Comparison of ENCODE assay signal across 9 cellular contexts in genomic region chr12:55828357-55828756, GRCh38. TPM values are rescaled to one million over a fixed set of nuclear protein-coding genes. Genes with fewer than 3 reads are reported as not detected.
A peak's percentile ranks its signal among the peaks of the same experiment; 100 is the strongest.
DNase-seq lines count a peak whose midpoint lies in the region; ATAC-seq, FAIRE-seq and TF ChIP-seq lines count a peak whose summit lies in the region.
"Had no signal": no experiment of that assay in that cellular context is flagged by ENCODE, and none has a peak within 500 bp of the region (broad histone marks: within the 10 kb centered on the region; RNA-seq: fewer than 3 reads in every experiment).

No MANE protein-coding gene starts in this region.

- no peak for TF ChIP-seq CTCF in GM12864 (IDR thresholded peaks at IDR 0.05; ENCODE audit: low read depth, low read length, missing control alignments)
- no peak for TF ChIP-seq CTCF in esophagus muscularis mucosa (IDR thresholded peaks at IDR 0.05)
- TF ChIP-seq CTCF in retinal pigment epithelial cell (conservative IDR thresholded peaks at IDR 0.05; ENCODE audit: low read depth, low read length), result no peak

- H3K4me3 ChIP-seq in GM12864 (ENCODE audit: low read depth, low read length), result peak overlapping the region; percentile 76
- H3K4me3 ChIP-seq in SJCRH30, result peak overlapping the region; percentile 66
- H3K4me3 ChIP-seq in esophagus muscularis mucosa, result peak overlapping the region; percentile 81 to 98 (median 86)
- H3K4me3 ChIP-seq in retinal pigment epithelial cell (ENCODE audit: low read length), result peak overlapping the region; percentile 93

- no peaks in the 10 kb centered on the region for H3K9me3 ChIP-seq in SJCRH30 (replicated peaks)
- H3K9me3 ChIP-seq in esophagus muscularis mucosa, result no peaks in the 10 kb centered on the region

- H3K27ac ChIP-seq in SJCRH30 (no peak overlapping the region), esophagus muscularis mucosa (replicated peaks in 1 of 4) (peak overlapping the region; percentile 88 to 94 (median 90))

- intact Hi-C loops in esophagus muscularis mucosa (cut with DNase I), result loop anchor here (5.0 kb wide), 1 partner anchor 99 kb away; the partner anchor contains the start of gene PYM1
- intact Hi-C loops in left colon (cut with DNase I, micrococcal nuclease), result loop anchor here in 1 of 2 donors (10.0 kb wide), 1 partner anchor 96 kb away; the partner anchor contains the start of gene PYM1

- WGBS in esophagus muscularis mucosa, result 95% methylated on average over 5 of the region's 5 CpGs

- FAIRE-seq in GM19239 (lab: Jason Lieb, UNC), result no peak

- H3K36me3 ChIP-seq in SJCRH30 (no peaks in the 10 kb centered on the region; the same call in 1 of the 2 replicates), esophagus muscularis mucosa (peaks cover 0 to 21% (median 9%) of the 10 kb centered on the region in 4 donors)

- TF ChIP-seq POLR2A in esophagus muscularis mucosa (IDR thresholded peaks at IDR 0.05; ENCODE audit: low read depth), result no peak

- H3K27me3 ChIP-seq in SJCRH30, result no peaks in the 10 kb centered on the region
- no peaks in the 10 kb centered on the region for H3K27me3 ChIP-seq in esophagus muscularis mucosa

- no peak for ATAC-seq in left colon
- no peak for ATAC-seq in HG02970 (IDR thresholded peaks at IDR 0.05; ENCODE audit: low FRiP score, unreplicated experiment)

- peaks cover 4% of the 10 kb centered on the region; the same call in 1 of the 2 replicates for H3K4me1 ChIP-seq in SJCRH30
- peaks cover 48 to 85% (median 73%) of the 10 kb centered on the region in 4 donors for H3K4me1 ChIP-seq in esophagus muscularis mucosa

- no peak for TF ChIP-seq EP300 in esophagus muscularis mucosa (IDR thresholded peaks at IDR 0.05)

- DNase-seq in GM12864 (ENCODE audit: low read depth) (no peak), SJCRH30 (no peak), esophagus muscularis mucosa (ENCODE audit: extremely low spot score) (no peak), retinal pigment epithelial cell (ENCODE audit: low read depth) (no peak), left colon (no peak), hypothalamus (lab: John Stamatoyannopoulos, UW) (no peak), GM19239 (ENCODE audit: insufficient read length, low spot score) (no peak)
- DNase-seq: amygdala had no signal

RNA-seq across cellular contexts. Expression of gene DNAJC14, which starts 1.0 kb away (rescaled TPM):
- 33.3 TPM in 2 replicates for total RNA-seq in SJCRH30 (2014; rRNA removed; shearing (Covaris generic))
- total RNA-seq in esophagus muscularis mucosa (10 to 100 TPM; 23.7 to 33.7 (median 30.0) TPM), left colon (10 to 100 TPM; 27.8 to 32.5 TPM)

RNA-seq across cellular contexts. Expression of gene ORMDL2, which starts 10.5 kb away (rescaled TPM):
- total RNA-seq in SJCRH30 (2014; rRNA removed; shearing (Covaris generic)), result 25.4 and 27.6 TPM in 2 replicates
- 10 to 100 TPM in 2 of 4 donors, 1 to 10 TPM in 2; 8.3 to 15.7 (median 11.8) TPM for total RNA-seq in esophagus muscularis mucosa
- 10 to 100 TPM; 64.5 to 82.9 TPM for total RNA-seq in left colon

RNA-seq across cellular contexts. Expression of gene SARNP, which starts 10.8 kb away (rescaled TPM):
- total RNA-seq in SJCRH30 (2014; rRNA removed; shearing (Covaris generic)), result 109 and 132 TPM in 2 replicates
- total RNA-seq in esophagus muscularis mucosa (10 to 100 TPM; 57.7 to 78.0 (median 70.1) TPM), left colon (10 to 100 TPM; 42.7 to 43.7 TPM)

RNA-seq across cellular contexts. Expression of gene MMP19, which starts 14.4 kb away (rescaled TPM):
- 0.91 and 1.0 TPM in 2 replicates for total RNA-seq in SJCRH30 (2014; rRNA removed; shearing (Covaris generic))
- total RNA-seq in esophagus muscularis mucosa, result 10 to 100 TPM in 2 of 4 donors, 1 to 10 TPM in 2; 5.5 to 17.4 (median 8.5) TPM
- 1 to 10 TPM; 2.8 to 6.4 TPM for total RNA-seq in left colon
